ENCODE assay signal across 29 cellular contexts in genomic region chr7:149431486-149432120, GRCh38.
"Had no signal": no experiment of that assay in that cellular context is flagged by ENCODE, and none has a peak within 500 bp of the region (broad histone marks: within the 10 kb centered on the region; RNA-seq: fewer than 3 reads in every experiment).

No MANE protein-coding gene starts in this region.

- H3K27ac ChIP-seq: left lung, lower lobe of right lung, neural progenitor cell, neutrophil, ovary, right atrium auricular region, right lobe of liver, thyroid gland, uterus had no signal

- H3K4me3 ChIP-seq: left lung, lower lobe of right lung, neural progenitor cell, ovary, right atrium auricular region, right lobe of liver, smooth muscle cell, thyroid gland, uterus had no signal

- H3K36me3 ChIP-seq: neural progenitor cell, ovary, uterus had no signal

- ATAC-seq: left colon; left lung; stimulated activated naive B cell treated with anti-CD40 and anti-IgM and Interleukin-4, amounts not matched to agents 10 μg/mL and 1 μg/mL and 100 μg/mL, for 72 hours had no signal

- H3K9me3 Mint-ChIP-seq: immature natural killer cell; natural killer cell; nephron progenitor cell; neural progenitor cell; stimulated activated naive B cell treated with anti-CD40 and anti-IgM and Interleukin-4, amounts not matched to agents 10 μg/mL and 1 μg/mL and 100 μg/mL, for 72 hours; stimulated activated naive CD8-positive, alpha-beta T cell treated with anti-CD3 and anti-CD28 coated beads, Interleukin-15, Interleukin-2, amounts not matched to agents 100 ng/mL and 50 ng/mL, for 24 hours had no signal

- H3K27ac Mint-ChIP-seq: immature natural killer cell; naive B cell; natural killer cell; neural progenitor cell; progenitor cell of endocrine pancreas; stimulated activated naive B cell treated with anti-CD40 and anti-IgM and Interleukin-4, amounts not matched to agents 10 μg/mL and 1 μg/mL and 100 μg/mL, for 72 hours; stimulated activated naive CD8-positive, alpha-beta T cell treated with anti-CD3 and anti-CD28 coated beads, Interleukin-15, Interleukin-2, amounts not matched to agents 100 ng/mL and 50 ng/mL, for 24 hours had no signal

- H3K4me1 ChIP-seq: left lung, lower lobe of right lung, right atrium auricular region, right lobe of liver, thyroid gland, uterus had no signal

- H3K27me3 ChIP-seq: left lung, neural progenitor cell, neutrophil, ovary, right atrium auricular region, right lobe of liver, thyroid gland, uterus had no signal

- H3K9me3 ChIP-seq: left lung, lower lobe of right lung, neutrophil, ovary, right atrium auricular region, right lobe of liver, thyroid gland, uterus had no signal

- H3K4me3 Mint-ChIP-seq: immature natural killer cell; natural killer cell; nephron progenitor cell; neural progenitor cell; stimulated activated naive B cell treated with anti-CD40 and anti-IgM and Interleukin-4, amounts not matched to agents 10 μg/mL and 1 μg/mL and 100 μg/mL, for 72 hours; stimulated activated naive CD8-positive, alpha-beta T cell treated with anti-CD3 and anti-CD28 coated beads, Interleukin-15, Interleukin-2, amounts not matched to agents 100 ng/mL and 50 ng/mL, for 24 hours had no signal

- H3K4me1 Mint-ChIP-seq: immature natural killer cell, nephron progenitor cell had no signal

- H3K36me3 Mint-ChIP-seq: natural killer cell had no signal

- H3K27me3 Mint-ChIP-seq: naive B cell; progenitor cell of endocrine pancreas; stimulated activated naive B cell treated with anti-CD40 and anti-IgM and Interleukin-4, amounts not matched to agents 10 μg/mL and 1 μg/mL and 100 μg/mL, for 72 hours; stimulated activated naive CD8-positive, alpha-beta T cell treated with anti-CD3 and anti-CD28 coated beads, Interleukin-15, Interleukin-2, amounts not matched to agents 100 ng/mL and 50 ng/mL, for 24 hours had no signal

- DNase-seq: hypothalamus; immature natural killer cell; kidney; left colon; lower lobe of right lung; mammary epithelial cell; mesenchymal stem cell; naive B cell; natural killer cell; nephron progenitor cell; occipital lobe; ovary; right lobe of liver; stimulated activated CD4-positive, alpha-beta T cell treated with anti-CD3 and anti-CD28 coated beads, Interleukin-1b, Interleukin-23, amount 100 ng/mL, for 48 hours; stimulated activated CD4-positive, alpha-beta T cell treated with anti-CD3 and anti-CD28 coated beads, Interleukin-2, amount 100 ng/mL, for 48 hours; stimulated activated CD4-positive, alpha-beta T cell treated with anti-CD3 and anti-CD28 coated beads, Interleukin-4, amount 100 ng/mL, for 4 hours; stimulated activated CD8-positive, alpha-beta memory T cell treated with anti-CD3 and anti-CD28 coated beads, Interleukin-4, amount 100 ng/mL, for 48 hours; stimulated activated naive B cell treated with anti-CD40 and anti-IgM and Interleukin-4, amounts not matched to agents 10 μg/mL and 1 μg/mL and 100 μg/mL, for 72 hours; substantia nigra; thyroid gland; trophoblast cell; uterus had no signal
